ENCODE assay signal across 8 cellular contexts in the genomic region with DNA sequence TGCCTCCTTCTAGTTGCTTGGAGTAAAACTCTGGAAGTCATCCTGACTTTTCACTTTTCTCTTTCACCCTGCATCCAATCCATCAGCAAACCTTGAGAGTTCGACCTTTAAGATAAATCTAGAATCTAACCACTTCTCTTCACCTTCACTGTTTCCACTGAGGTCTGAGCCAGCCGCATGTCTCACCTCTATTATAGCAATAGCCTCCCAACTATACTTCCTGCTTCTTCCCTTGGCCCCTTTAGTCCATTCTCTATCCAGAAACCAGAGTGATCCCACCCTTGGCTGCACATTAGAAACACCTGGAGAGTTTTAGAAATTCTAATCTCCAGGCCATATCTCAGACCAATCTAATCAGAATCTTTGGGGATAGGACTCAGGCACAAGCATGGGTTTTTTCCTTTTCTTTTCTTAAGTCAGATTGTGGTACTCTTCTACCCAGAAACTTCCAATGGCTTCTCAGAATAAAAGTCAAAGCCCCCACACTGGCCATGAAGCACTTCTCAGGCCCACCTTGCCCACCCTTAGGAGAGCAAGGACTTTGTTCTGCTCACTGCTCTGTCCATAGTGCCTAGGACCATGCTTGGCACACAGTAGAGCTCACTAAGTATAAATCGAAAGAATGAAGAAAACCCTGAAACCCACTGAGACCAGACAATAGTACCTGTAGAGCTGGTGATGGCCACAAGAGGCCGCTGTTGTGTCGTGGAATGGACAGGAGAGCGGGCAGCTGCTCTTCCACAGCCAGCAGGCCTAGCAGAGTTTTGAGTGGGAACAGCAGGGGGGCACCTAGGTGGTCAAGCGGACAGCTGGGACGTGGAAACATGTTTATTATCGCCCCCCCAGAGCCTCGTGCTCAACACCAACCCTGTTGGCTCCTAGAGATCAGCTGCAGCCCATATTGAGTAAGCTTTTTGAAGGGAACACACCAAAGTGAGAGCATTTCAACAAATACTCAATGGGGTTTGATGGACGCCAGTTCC.
DNase-seq lines count a peak whose midpoint lies in the region; ATAC-seq and TF ChIP-seq lines count a peak whose summit lies in the region.

No MANE protein-coding gene starts in this region.

- no peak for DNase-seq in AG09319 (ENCODE audit: extremely low read depth, low read depth)
- peak; percentile 81 for DNase-seq in NCI-H2227 (lab: John Stamatoyannopoulos, UW; ENCODE audit: unreplicated experiment)
- peak; percentile 72 for DNase-seq in activated CD4-positive, CD25-positive, alpha-beta regulatory T cell treated with anti-CD3 and anti-CD28 coated beads, Interleukin-2, amount 50 U/mL, for 16 hours (ENCODE audit: low read depth, low spot score)
- DNase-seq in central memory CD4-positive, alpha-beta T cell = peak; percentile 68
- DNase-seq in left kidney (ENCODE audit: low read depth, low spot score) = peak; percentile 89
- peak; percentile 68 for DNase-seq in stimulated activated CD4-positive, alpha-beta T cell treated with anti-CD3 and anti-CD28 coated beads, Interleukin-2, amount 100 ng/mL, for 4 hours (ENCODE audit: low read depth)

- ATAC-seq in GM18868 (IDR thresholded peaks at IDR 0.05; ENCODE audit: unreplicated experiment) (peak; percentile 99), HG03066 (IDR thresholded peaks at IDR 0.05; ENCODE audit: low read depth, unreplicated experiment) (peak; percentile 99)

- TF ChIP-seq CTCF in AG09319 (IDR thresholded peaks at IDR 0.05; ENCODE audit: low read depth, low read length) = peak; percentile 92
